1 cellular context compared by ENCODE assay signal in genomic region chr2:215552144-215552580, GRCh38.
TF ChIP-seq lines count a peak whose summit lies in the region.

No MANE protein-coding gene starts in this region.

TF ChIP-seq in HepG2, 621 proteins besides CTCF, POLR2A, EP300 and RAD21 (continued from another document and continues in another):
- TF ChIP-seq PRDM10 (CRISPR knock-in tag; IDR thresholded peaks at IDR 0.05; ENCODE audit: low read depth) (no peak), MAFK (conservative IDR thresholded peaks at IDR 0.05 in 1 of 2, IDR thresholded peaks at IDR 0.05 in 1 of 2; ENCODE audit: low read length in 2 of 2) (no peak), DBP (CRISPR knock-in tag; IDR thresholded peaks at IDR 0.05; ENCODE audit: not compliant biosample characterization) (no peak), ZNF710 (CRISPR knock-in tag; IDR thresholded peaks at IDR 0.05; ENCODE audit: borderline replicate concordance) (peak; percentile 33; the same call in 1 of the 2 replicates), ZNF207 (IDR thresholded peaks at IDR 0.05; ENCODE audit: borderline replicate concordance) (no peak), SNAPC5 (CRISPR knock-in tag; IDR thresholded peaks at IDR 0.05; ENCODE audit: borderline replicate concordance) (no peak), NFE2 (CRISPR knock-in tag; IDR thresholded peaks at IDR 0.05) (no peak), ZBTB1 (CRISPR knock-in tag; IDR thresholded peaks at IDR 0.05; ENCODE audit: borderline replicate concordance) (no peak), CBX5 (CRISPR knock-in tag; IDR thresholded peaks at IDR 0.05; ENCODE audit: borderline replicate concordance) (no peak), NFYC (CRISPR knock-in tag; IDR thresholded peaks at IDR 0.05) (no peak), HCFC1 (IDR thresholded peaks at IDR 0.05; ENCODE audit: low read depth, low read length) (no peak), KDM4B (CRISPR knock-in tag; IDR thresholded peaks at IDR 0.05) (no peak), ZNF878 (CRISPR knock-in tag; IDR thresholded peaks at IDR 0.05) (no peak), GTF3A (CRISPR knock-in tag; conservative IDR thresholded peaks at IDR 0.05) (no peak), ZBTB46 (CRISPR knock-in tag; IDR thresholded peaks at IDR 0.05; ENCODE audit: borderline replicate concordance) (no peak), CEBPG (CRISPR knock-in tag; IDR thresholded peaks at IDR 0.05) (peak; percentile 32), PAWR (CRISPR knock-in tag; IDR thresholded peaks at IDR 0.05; ENCODE audit: borderline replicate concordance) (no peak), ATM (IDR thresholded peaks at IDR 0.05; ENCODE audit: borderline replicate concordance) (no peak), ZZZ3 (CRISPR knock-in tag; IDR thresholded peaks at IDR 0.05; ENCODE audit: borderline replicate concordance) (no peak), CHD2 (IDR thresholded peaks at IDR 0.05; ENCODE audit: low read depth, low read length) (no peak), ZNF24 (IDR thresholded peaks at IDR 0.05) (no peak), MED8 (CRISPR knock-in tag; IDR thresholded peaks at IDR 0.05; ENCODE audit: insufficient replicate concordance) (no peak), ERF (CRISPR knock-in tag; IDR thresholded peaks at IDR 0.05) (peak; percentile 38; the same call in 1 of the 2 replicates), IRF1 (CRISPR knock-in tag; IDR thresholded peaks at IDR 0.05; ENCODE audit: low read depth) (no peak), ZNF576 (CRISPR knock-in tag; IDR thresholded peaks at IDR 0.05) (no peak), MXD4 (CRISPR knock-in tag; IDR thresholded peaks at IDR 0.05) (no peak), U2AF2 (IDR thresholded peaks at IDR 0.05; ENCODE audit: low read depth, low read length) (no peak), ZSCAN29 (CRISPR knock-in tag; conservative IDR thresholded peaks at IDR 0.05) (no peak), ZNF674 (CRISPR knock-in tag; IDR thresholded peaks at IDR 0.05; ENCODE audit: low read depth) (no peak), SP1 (IDR thresholded peaks at IDR 0.05) (no peak), SP1 (CRISPR knock-in tag; IDR thresholded peaks at IDR 0.05) (no peak), TBX2 (CRISPR knock-in tag; IDR thresholded peaks at IDR 0.05; ENCODE audit: borderline replicate concordance) (peak; percentile 50; the same call in 1 of the 2 replicates), PLSCR1 (CRISPR knock-in tag; IDR thresholded peaks at IDR 0.05; ENCODE audit: borderline replicate concordance) (no peak), ZNF430 (CRISPR knock-in tag; IDR thresholded peaks at IDR 0.05) (no peak; the same call in 1 of the 2 replicates), ZNF501 (CRISPR knock-in tag; IDR thresholded peaks at IDR 0.05) (no peak), ZNF639 (CRISPR knock-in tag; conservative IDR thresholded peaks at IDR 0.05) (no peak), TEF (CRISPR knock-in tag; IDR thresholded peaks at IDR 0.05) (no peak), ZBTB7B (CRISPR knock-in tag; IDR thresholded peaks at IDR 0.05) (no peak; the same call in 1 of the 2 replicates), ZNF776 (CRISPR knock-in tag; IDR thresholded peaks at IDR 0.05) (no peak), RNF219 (CRISPR knock-in tag; IDR thresholded peaks at IDR 0.05) (no peak), BCLAF1 (IDR thresholded peaks at IDR 0.05) (no peak), BATF2 (CRISPR knock-in tag; IDR thresholded peaks at IDR 0.05) (no peak), ELF4 (CRISPR knock-in tag; IDR thresholded peaks at IDR 0.05; ENCODE audit: borderline replicate concordance) (no peak), IKZF5 (CRISPR knock-in tag; IDR thresholded peaks at IDR 0.05) (no peak)
